Comparison of ENCODE assay signal across 23 cellular contexts in genomic region chr14:32720927-32721326, GRCh38.
DNase-seq lines count a peak whose midpoint lies in the region; ATAC-seq, FAIRE-seq and TF ChIP-seq lines count a peak whose summit lies in the region.
"Had no signal": no experiment of that assay in that cellular context is flagged by ENCODE, and none has a peak within 500 bp of the region (broad histone marks: within the 10 kb centered on the region; RNA-seq: fewer than 3 reads in every experiment).

No MANE protein-coding gene starts in this region.

- H3K36me3 ChIP-seq in astrocyte (ENCODE audit: insufficient read depth, low read length): no peaks in the 10 kb centered on the region
- H3K36me3 ChIP-seq: Peyer's patch had no signal

- H3K79me2 ChIP-seq in astrocyte (ENCODE audit: insufficient read depth, low read length): no peaks in the 10 kb centered on the region

- no peak overlapping the region for H3K27ac Mint-ChIP-seq in HFFc6
- no peak overlapping the region for H3K27ac Mint-ChIP-seq in astrocyte (ENCODE audit: unreplicated experiment)
- H3K27ac Mint-ChIP-seq: CD8-positive, alpha-beta memory T cell; GM23338 had no signal

- H3K36me3 Mint-ChIP-seq in HFFc6 (ENCODE audit: low read depth) (no peaks in the 10 kb centered on the region), astrocyte (ENCODE audit: low read depth, unreplicated experiment) (no peaks in the 10 kb centered on the region)
- H3K36me3 Mint-ChIP-seq: CD8-positive, alpha-beta memory T cell had no signal

- TF ChIP-seq CTCF in HFFc6 (IDR thresholded peaks at IDR 0.05) (no peak), astrocyte (IDR thresholded peaks at IDR 0.05; ENCODE audit: insufficient read depth, low read depth, low read length) (no peak), foreskin fibroblast (IDR thresholded peaks at IDR 0.05; ENCODE audit: low read depth, low read length) (no peak)

- H2AFZ ChIP-seq in astrocyte (ENCODE audit: low read depth, low read length): no peak overlapping the region
- H2AFZ ChIP-seq: GM23338 had no signal

- DNase-seq in EL (peak; percentile 62), HFFc6 (peak; percentile 35), astrocyte (ENCODE audit: low read depth) (peak; percentile 35), foreskin fibroblast (peak; percentile 23 to 66), NCI-H524 treated with DMSO at 0.1 percent for 48 hours (lab: John Stamatoyannopoulos, UW) (no peak), NCI-H1436 (lab: John Stamatoyannopoulos, UW) (no peak)
- DNase-seq: CD8-positive, alpha-beta memory T cell; DMS79; GF-D8; MV-4-11; NCI-H1417; NCI-H1930; NCI-H2171 treated with DMSO at 0.1 percent for 48 hours; NCI-H82; Peyer's patch; SHP77 had no signal

- H3K9me3 ChIP-seq in astrocyte (ENCODE audit: insufficient read depth, low read depth, low read length): no peaks in the 10 kb centered on the region
- H3K9me3 ChIP-seq: Peyer's patch had no signal

- no peak overlapping the region for H3K27ac ChIP-seq in astrocyte (ENCODE audit: low read depth, low read length)
- H3K27ac ChIP-seq: HL-60, Peyer's patch had no signal

- no peaks in the 10 kb centered on the region; the same call in 1 of the 2 replicates for H3K27me3 Mint-ChIP-seq in HFFc6 (ENCODE audit: insufficient read depth)
- H3K27me3 Mint-ChIP-seq in astrocyte (ENCODE audit: low read depth, unreplicated experiment): no peaks in the 10 kb centered on the region

- no peak for FAIRE-seq in astrocyte (lab: Jason Lieb, UNC)
- FAIRE-seq: D721Med, GM12891, GM18507, K562 had no signal

- no peaks in the 10 kb centered on the region for H3K9me3 Mint-ChIP-seq in HFFc6
- H3K9me3 Mint-ChIP-seq in astrocyte (ENCODE audit: unreplicated experiment): no peaks in the 10 kb centered on the region
- H3K9me3 Mint-ChIP-seq: GM23338 had no signal

- H3K4me3 ChIP-seq in astrocyte (ENCODE audit: insufficient read depth, low read depth, low read length): no peak overlapping the region
- H3K4me3 ChIP-seq in foreskin fibroblast (ENCODE audit: low read depth in 1 of 2, low read length in 2 of 2): no peak overlapping the region
- H3K4me3 ChIP-seq: GM23338, K562, Peyer's patch had no signal

- H3K9ac ChIP-seq in astrocyte (ENCODE audit: low read length): no peak overlapping the region

- H3K4me2 ChIP-seq in astrocyte (ENCODE audit: low read length): no peak overlapping the region
- H3K4me2 ChIP-seq: GM23338 had no signal

- no peak for ATAC-seq in GM21825 (IDR thresholded peaks at IDR 0.05; ENCODE audit: unreplicated experiment)
- ATAC-seq: GM23338, K562 had no signal

- no peaks in the 10 kb centered on the region for H4K20me1 ChIP-seq in astrocyte (ENCODE audit: insufficient read depth, low read length)

- H3K27me3 ChIP-seq in astrocyte (ENCODE audit: insufficient read depth, low read length): no peaks in the 10 kb centered on the region
- H3K27me3 ChIP-seq: Peyer's patch had no signal

- H3K4me3 Mint-ChIP-seq in HFFc6 (no peak overlapping the region), astrocyte (ENCODE audit: unreplicated experiment) (no peak overlapping the region)
- H3K4me3 Mint-ChIP-seq: CD8-positive, alpha-beta memory T cell; GM23338 had no signal

- peaks cover 40% of the 10 kb centered on the region for H3K4me1 Mint-ChIP-seq in HFFc6 (ENCODE audit: low read depth)
- H3K4me1 Mint-ChIP-seq in astrocyte (ENCODE audit: low read depth, unreplicated experiment): peaks cover 10% of the 10 kb centered on the region
- H3K4me1 Mint-ChIP-seq: CD8-positive, alpha-beta memory T cell had no signal

- H3K4me1 ChIP-seq in astrocyte (ENCODE audit: insufficient read depth, low read length): peaks cover 14% of the 10 kb centered on the region
- H3K4me1 ChIP-seq: Peyer's patch had no signal

Comparison
In these comparisons a context has a peak if more than half of its experiments do, and no peak if none do; other contexts are left out.
1. DNase-seq: peak in EL (single experiment), HFFc6 (single experiment), astrocyte (single experiment) and foreskin fibroblast (2 of 2); none in NCI-H524 treated with DMSO at 0.1 percent for 48 hours (single experiment) and NCI-H1436 (single experiment).